14 cellular contexts compared by ENCODE assay signal in genomic region chr9:127961613-127962150, GRCh38. TPM values are rescaled to one million over a fixed set of nuclear protein-coding genes. Genes with fewer than 3 reads are reported as not detected.
A peak's percentile ranks its signal among the peaks of the same experiment; 100 is the strongest.
DNase-seq lines count a peak whose midpoint lies in the region; ATAC-seq and TF ChIP-seq lines count a peak whose summit lies in the region.
"Had no signal": no experiment of that assay in that cellular context is flagged by ENCODE, and none has a peak within 500 bp of the region (broad histone marks: within the 10 kb centered on the region; RNA-seq: fewer than 3 reads in every experiment).

No MANE protein-coding gene starts in this region.

- H3K36me3 Mint-ChIP-seq in activated T-cell treated with anti-CD3 and anti-CD28 coated beads, Interleukin-2, amount 50 U/mL, for 72 hours (ENCODE audit: insufficient read depth in 2 of 2), result peaks cover 2 to 24% of the 10 kb centered on the region in 2 donors
- peaks cover 37% of the 10 kb centered on the region for H3K36me3 Mint-ChIP-seq in activated CD8-positive, alpha-beta T cell treated with anti-CD3 and anti-CD28 coated beads for 36 hours (ENCODE audit: low read depth)

- peak overlapping the region; percentile 9 to 90 for H3K4me3 Mint-ChIP-seq in activated T-cell treated with anti-CD3 and anti-CD28 coated beads, Interleukin-2, amount 50 U/mL, for 72 hours
- no peak overlapping the region for H3K4me3 Mint-ChIP-seq in activated CD8-positive, alpha-beta T cell treated with anti-CD3 and anti-CD28 coated beads for 36 hours

- H3K9me3 ChIP-seq in esophagus muscularis mucosa, result no peaks in the 10 kb centered on the region
- H3K9me3 ChIP-seq: lower lobe of right lung had no signal

- peaks cover 59 to 79% (median 74%) of the 10 kb centered on the region in 4 donors for H3K4me1 ChIP-seq in esophagus muscularis mucosa

- peaks cover 99% of the 10 kb centered on the region for H3K4me1 Mint-ChIP-seq in activated T-cell treated with anti-CD3 and anti-CD28 coated beads, Interleukin-2, amount 50 U/mL, for 72 hours (ENCODE audit: low read depth)
- H3K4me1 Mint-ChIP-seq in activated CD8-positive, alpha-beta T cell treated with anti-CD3 and anti-CD28 coated beads for 36 hours (ENCODE audit: low read depth), result peaks cover 90% of the 10 kb centered on the region

- CTCF ChIA-PET in activated CD8-positive, alpha-beta T cell treated with anti-CD3 and anti-CD28 coated beads for 36 hours (lab: Charles Lee), result interaction anchor here (2.0 to 30.0 kb wide), 4 partner anchors 15 to 156 kb away, joined by 9 to 631 read pairs (median 172); partner anchors contain the start of gene EEIG1

- H3K9me3 Mint-ChIP-seq in activated T-cell treated with anti-CD3 and anti-CD28 coated beads, Interleukin-2, amount 50 U/mL, for 72 hours, result no peaks in the 10 kb centered on the region
- peaks cover 6% of the 10 kb centered on the region for H3K9me3 Mint-ChIP-seq in activated CD8-positive, alpha-beta T cell treated with anti-CD3 and anti-CD28 coated beads for 36 hours

- POLR2A ChIA-PET in activated CD8-positive, alpha-beta T cell treated with anti-CD3 and anti-CD28 coated beads for 36 hours (lab: Charles Lee), result interaction anchor here (1.5 to 25.2 kb wide), 3 partner anchors 15 to 105 kb away, joined by 4 to 408 read pairs (median 4); partner anchors contain the start of genes EEIG1 and NAIF1

- WGBS in esophagus muscularis mucosa, result 86% methylated on average over 13 of the region's 13 CpGs

- no peaks in the 10 kb centered on the region for H3K27me3 Mint-ChIP-seq in activated T-cell treated with anti-CD3 and anti-CD28 coated beads, Interleukin-2, amount 50 U/mL, for 72 hours (ENCODE audit: low read depth)
- H3K27me3 Mint-ChIP-seq in activated CD8-positive, alpha-beta T cell treated with anti-CD3 and anti-CD28 coated beads for 36 hours, result no peaks in the 10 kb centered on the region

- no peaks in the 10 kb centered on the region for H3K36me3 ChIP-seq in esophagus muscularis mucosa
- H3K36me3 ChIP-seq: lower lobe of right lung had no signal

- ATAC-seq in activated T-cell treated with anti-CD3 and anti-CD28 coated beads, Interleukin-2, amount 50 U/mL, for 72 hours (replicated peaks in 1 of 2), result no peak
- ATAC-seq in activated CD8-positive, alpha-beta T cell treated with anti-CD3 and anti-CD28 coated beads for 36 hours, result no peak
- no peak for ATAC-seq in HG03521 (IDR thresholded peaks at IDR 0.05; ENCODE audit: unreplicated experiment)
- no peak for ATAC-seq in GM21737 (IDR thresholded peaks at IDR 0.05; ENCODE audit: unreplicated experiment)
- ATAC-seq: lower lobe of right lung had no signal

- H3K27ac ChIP-seq in esophagus muscularis mucosa (replicated peaks in 1 of 4), result peak overlapping the region; percentile 91 to 97 (median 96)
- peak overlapping the region; percentile 99 for H3K27ac ChIP-seq in substantia nigra (ENCODE audit: low read depth, low read length, poor library complexity, severe bottlenecking)
- H3K27ac ChIP-seq: HL-60, lower lobe of right lung had no signal

- no peaks in the 10 kb centered on the region for H3K27me3 ChIP-seq in esophagus muscularis mucosa

- no peak for TF ChIP-seq CTCF in activated CD8-positive, alpha-beta T cell treated with anti-CD3 and anti-CD28 coated beads for 36 hours (IDR thresholded peaks at IDR 0.05)
- TF ChIP-seq CTCF in esophagus muscularis mucosa (IDR thresholded peaks at IDR 0.05), result no peak

- TF ChIP-seq POLR2A in esophagus muscularis mucosa (IDR thresholded peaks at IDR 0.05; ENCODE audit: low read depth), result no peak

- H3K4me3 ChIP-seq in esophagus muscularis mucosa, result no peak overlapping the region
- H3K4me3 ChIP-seq: lower lobe of right lung had no signal

- intact Hi-C loops in activated CD8-positive, alpha-beta T cell treated with anti-CD3 and anti-CD28 coated beads for 36 hours (cut with micrococcal nuclease), result no loop called here
- intact Hi-C loops in esophagus muscularis mucosa (cut with DNase I), result no loop called here

- no peak for TF ChIP-seq EP300 in esophagus muscularis mucosa (IDR thresholded peaks at IDR 0.05)

- peak overlapping the region; percentile 87 for H3K27ac Mint-ChIP-seq in activated T-cell treated with anti-CD3 and anti-CD28 coated beads, Interleukin-2, amount 50 U/mL, for 72 hours
- H3K27ac Mint-ChIP-seq in activated CD8-positive, alpha-beta T cell treated with anti-CD3 and anti-CD28 coated beads for 36 hours, result peak overlapping the region; percentile 99

- DNase-seq in activated T-cell treated with anti-CD3 and anti-CD28 coated beads, Interleukin-2, amount 50 U/mL, for 72 hours, result no peak
- DNase-seq in activated T-cell treated with anti-CD3 and anti-CD28 coated beads, Interleukin-2, amount 50 U/mL, for 48 hours, result no peak
- no peak for DNase-seq in activated CD8-positive, alpha-beta T cell treated with anti-CD3 and anti-CD28 coated beads for 36 hours
- DNase-seq in esophagus muscularis mucosa (ENCODE audit: extremely low spot score), result no peak
- DNase-seq in substantia nigra (lab: John Stamatoyannopoulos, UW), result no peak
- no peak for DNase-seq in HuH-7.5 (ENCODE audit: low spot score)
- DNase-seq: activated effector memory CD4-positive, alpha-beta T cell treated with anti-CD3 and anti-CD28 coated beads, Interleukin-2, amount 50 U/mL, for 16 hours; lower lobe of right lung; NCI-H2107; NK-92 treated with Interleukin-12 subunit alpha and Interleukin-12 subunit beta, amount 100 ng/mL, for 24 hours; nucleus accumbens had no signal

RNA-seq across cellular contexts. Expression of gene EEIG1, which starts 19.1 kb away (rescaled TPM):
- total RNA-seq in activated T-cell treated with anti-CD3 and anti-CD28 coated beads, Interleukin-2, amount 50 U/mL, for 72 hours, result 10 to 100 TPM; 59.2 to 75.1 TPM
- total RNA-seq in activated CD8-positive, alpha-beta T cell treated with anti-CD3 and anti-CD28 coated beads for 36 hours, result 10 to 100 TPM; 79.7 to 81.5 TPM
- 10 to 100 TPM; 12.4 to 29.5 (median 20.0) TPM for total RNA-seq in esophagus muscularis mucosa

RNA-seq across cellular contexts. Expression of gene DPM2, which starts 24.0 kb away (rescaled TPM):
- 10 to 100 TPM; 44.2 to 51.1 TPM for total RNA-seq in activated T-cell treated with anti-CD3 and anti-CD28 coated beads, Interleukin-2, amount 50 U/mL, for 72 hours
- 10 to 100 TPM; 41.3 to 43.9 TPM for total RNA-seq in activated CD8-positive, alpha-beta T cell treated with anti-CD3 and anti-CD28 coated beads for 36 hours
- total RNA-seq in esophagus muscularis mucosa, result 10 to 100 TPM in 1 of 4 donors, 1 to 10 TPM in 3; 6.6 to 13.3 (median 8.5) TPM

RNA-seq across cellular contexts. Expression of gene PIP5KL1, which starts 31.1 kb away (rescaled TPM):
- total RNA-seq in activated T-cell treated with anti-CD3 and anti-CD28 coated beads, Interleukin-2, amount 50 U/mL, for 72 hours, result 1 to 10 TPM; 4.4 to 6.4 TPM
- total RNA-seq in activated CD8-positive, alpha-beta T cell treated with anti-CD3 and anti-CD28 coated beads for 36 hours, result 1 to 10 TPM; 1.7 to 2.5 TPM
- total RNA-seq in esophagus muscularis mucosa, result 1 to 10 TPM; 1.3 to 2.8 (median 2.2) TPM

RNA-seq across cellular contexts. Expression of gene ST6GALNAC4, which starts 44.8 kb away (rescaled TPM):
- 10 to 100 TPM; 28.1 to 30.5 TPM for total RNA-seq in activated T-cell treated with anti-CD3 and anti-CD28 coated beads, Interleukin-2, amount 50 U/mL, for 72 hours
- total RNA-seq in activated CD8-positive, alpha-beta T cell treated with anti-CD3 and anti-CD28 coated beads for 36 hours, result 10 to 100 TPM; 34.3 to 34.9 TPM
- 10 to 100 TPM; 20.3 to 44.8 (median 35.9) TPM for total RNA-seq in esophagus muscularis mucosa
